Comparison of ENCODE assay signal across 22 cellular contexts in genomic region chr10:122232781-122233180, GRCh38. TPM values are rescaled to one million over a fixed set of nuclear protein-coding genes. Genes with fewer than 3 reads are reported as not detected.
DNase-seq lines count a peak whose midpoint lies in the region; ATAC-seq and TF ChIP-seq lines count a peak whose summit lies in the region.
"Had no signal": no experiment of that assay in that cellular context is flagged by ENCODE, and none has a peak within 500 bp of the region (broad histone marks: within the 10 kb centered on the region; RNA-seq: fewer than 3 reads in every experiment).

No MANE protein-coding gene starts in this region.

- no peak overlapping the region for H3K4me3 ChIP-seq in fibroblast of mammary gland (ENCODE audit: control insufficient read depth, low read depth, low read length)
- H3K4me3 ChIP-seq in psoas muscle, result no peak overlapping the region
- H3K4me3 ChIP-seq: gastroesophageal sphincter, GM12878 had no signal

- peaks cover 31% of the 10 kb centered on the region for H3K4me1 ChIP-seq in psoas muscle

- no peaks in the 10 kb centered on the region for H3K9me3 ChIP-seq in psoas muscle
- H3K9me3 ChIP-seq: gastroesophageal sphincter had no signal

- no peaks in the 10 kb centered on the region for H3K36me3 Mint-ChIP-seq in activated CD4-positive, alpha-beta T cell treated with anti-CD3 and anti-CD28 coated beads, Interleukin-2, amount 10 ng/mL, durations not matched to agents 7 days and 5 days (ENCODE audit: low read depth)
- H3K36me3 Mint-ChIP-seq in CD14-positive monocyte, result no peaks in the 10 kb centered on the region

- H3K4me3 Mint-ChIP-seq in activated CD4-positive, alpha-beta T cell treated with anti-CD3 and anti-CD28 coated beads, Interleukin-2, amount 10 ng/mL, durations not matched to agents 7 days and 5 days, result no peak overlapping the region
- H3K4me3 Mint-ChIP-seq in CD14-positive monocyte, result no peak overlapping the region
- H3K4me3 Mint-ChIP-seq: activated naive CD8-positive, alpha-beta T cell treated with anti-CD3 and anti-CD28 coated beads, Interleukin-2, amount 50 U/mL, for 24 hours; HFFc6 had no signal

- no peaks in the 10 kb centered on the region for H3K27me3 Mint-ChIP-seq in activated CD4-positive, alpha-beta T cell treated with anti-CD3 and anti-CD28 coated beads, Interleukin-2, amount 10 ng/mL, durations not matched to agents 7 days and 5 days
- peaks cover 2 to 5% (median 3%) of the 10 kb centered on the region in 3 donors for H3K27me3 Mint-ChIP-seq in CD14-positive monocyte (ENCODE audit: low read depth in 3 of 3)
- H3K27me3 Mint-ChIP-seq: activated naive CD8-positive, alpha-beta T cell treated with anti-CD3 and anti-CD28 coated beads, Interleukin-2, amount 50 U/mL, for 24 hours; progenitor cell of endocrine pancreas had no signal

- WGBS in psoas muscle, 3 donors, result 36 to 51% (median 39%) methylated on average over 3 of the region's 3 CpGs

- no peaks in the 10 kb centered on the region for H3K9me3 Mint-ChIP-seq in activated CD4-positive, alpha-beta T cell treated with anti-CD3 and anti-CD28 coated beads, Interleukin-2, amount 10 ng/mL, durations not matched to agents 7 days and 5 days
- H3K9me3 Mint-ChIP-seq in CD14-positive monocyte, result peaks cover 0 to 6% (median 0%) of the 10 kb centered on the region in 7 donors
- H3K9me3 Mint-ChIP-seq: activated naive CD8-positive, alpha-beta T cell treated with anti-CD3 and anti-CD28 coated beads, Interleukin-2, amount 50 U/mL, for 24 hours; HFFc6 had no signal

- peaks cover 6 to 68% of the 10 kb centered on the region in 2 donors for H3K36me3 ChIP-seq in psoas muscle (ENCODE audit: insufficient read depth in 1 of 2, low read depth in 1 of 2)

- peak overlapping the region; percentile 82 for H3K27ac ChIP-seq in psoas muscle
- H3K27ac ChIP-seq: C4-2B had no signal

- POLR2A ChIA-PET in activated CD4-positive, alpha-beta T cell treated with anti-CD3 and anti-CD28 coated beads, Interleukin-2, amount 10 ng/mL, durations not matched to agents 7 days and 5 days (lab: Charles Lee), result no interaction called here

- H3K4me1 Mint-ChIP-seq in activated CD4-positive, alpha-beta T cell treated with anti-CD3 and anti-CD28 coated beads, Interleukin-2, amount 10 ng/mL, durations not matched to agents 7 days and 5 days, result no peaks in the 10 kb centered on the region
- H3K4me1 Mint-ChIP-seq in CD14-positive monocyte, result no peaks in the 10 kb centered on the region
- H3K4me1 Mint-ChIP-seq: activated naive CD8-positive, alpha-beta T cell treated with anti-CD3 and anti-CD28 coated beads, Interleukin-2, amount 50 U/mL, for 24 hours had no signal

- H3K27me3 ChIP-seq in psoas muscle (ENCODE audit: insufficient read depth in 3 of 3, low read length in 2 of 3), result no peaks in the 10 kb centered on the region
- H3K27me3 ChIP-seq: gastroesophageal sphincter had no signal

- H3K27ac Mint-ChIP-seq in activated CD4-positive, alpha-beta T cell treated with anti-CD3 and anti-CD28 coated beads, Interleukin-2, amount 10 ng/mL, durations not matched to agents 7 days and 5 days, result no peak overlapping the region
- H3K27ac Mint-ChIP-seq in CD14-positive monocyte, result no peak overlapping the region
- H3K27ac Mint-ChIP-seq: activated naive CD8-positive, alpha-beta T cell treated with anti-CD3 and anti-CD28 coated beads, Interleukin-2, amount 50 U/mL, for 24 hours; HFFc6 had no signal

- DNase-seq in LHCN-M2 (ENCODE audit: low read depth) (peak; percentile 95), fibroblast of mammary gland (ENCODE audit: low read depth) (peak; percentile 60), psoas muscle (no peak), CD14-positive monocyte (ENCODE audit: low spot score) (no peak), NOMO-1 treated with dmso at 0.1 percent for 144 hours (lab: John Stamatoyannopoulos, UW; ENCODE audit: unreplicated experiment) (no peak)
- DNase-seq in activated CD4-positive, alpha-beta T cell treated with anti-CD3 and anti-CD28 coated beads, Interleukin-2, amount 10 ng/mL, durations not matched to agents 7 days and 5 days, result no peak
- DNase-seq: activated CD4-positive, alpha-beta T cell treated with anti-CD3 and anti-CD28 coated beads, Interleukin-2, amount 50 U/mL, for 4 hours; activated naive CD8-positive, alpha-beta T cell treated with anti-CD3 and anti-CD28 coated beads, Interleukin-2, amount 50 U/mL, for 24 hours; activated T-cell treated with anti-CD3 and anti-CD28 coated beads, Interleukin-2, amount 50 U/mL, for 48 hours; EL; HFFc6; islet precursor cell; KG1; NCI-H1436; NCI-H748 treated with DMSO at 0.1 percent for 48 hours; T1000 had no signal

- peak; percentile 86 for ATAC-seq in SK-N-SH treated with all-trans-retinoic acid at 6 μM for 48 hours
- peak in 1 of 4 donors; percentile 32 for ATAC-seq in psoas muscle
- no peak for ATAC-seq in GM21390 (IDR thresholded peaks at IDR 0.05; ENCODE audit: unreplicated experiment)
- ATAC-seq: activated naive CD8-positive, alpha-beta T cell treated with anti-CD3 and anti-CD28 coated beads, Interleukin-2, amount 50 U/mL, for 24 hours; gastroesophageal sphincter; GM12878 had no signal

- TF ChIP-seq CTCF in fibroblast of mammary gland (conservative IDR thresholded peaks at IDR 0.05; ENCODE audit: control insufficient read depth, insufficient read depth, low read depth, low read length) (no peak), psoas muscle (IDR thresholded peaks at IDR 0.05) (no peak), CD14-positive monocyte (IDR thresholded peaks at IDR 0.05) (no peak)

- CTCF ChIA-PET in activated CD4-positive, alpha-beta T cell treated with anti-CD3 and anti-CD28 coated beads, Interleukin-2, amount 10 ng/mL, durations not matched to agents 7 days and 5 days (lab: Charles Lee), result no interaction called here

- intact Hi-C loops in psoas muscle (cut with DNase I) (loop anchor here in 1 of 2 donors (5.0 kb wide), 1 partner anchor 90 kb away; no protein-coding TSS in a partner anchor), CD14-positive monocyte (cut with micrococcal nuclease) (no loop called here)

TF ChIP-seq in SK-N-SH treated with all-trans-retinoic acid at 6 μM for 48 hours, 23 proteins besides CTCF, POLR2A, EP300 and RAD21:
- TF ChIP-seq CSDC2 (CRISPR knock-in tag; IDR thresholded peaks at IDR 0.05), result no peak
- TF ChIP-seq TCF4 (CRISPR knock-in tag; IDR thresholded peaks at IDR 0.05; ENCODE audit: borderline replicate concordance), result no peak
- TF ChIP-seq ZNF70 (CRISPR knock-in tag; IDR thresholded peaks at IDR 0.05), result no peak
- no peak for TF ChIP-seq ZNF8 (CRISPR knock-in tag; IDR thresholded peaks at IDR 0.05)
- no peak for TF ChIP-seq SNAI2 (CRISPR knock-in tag; IDR thresholded peaks at IDR 0.05)
- no peak for TF ChIP-seq POU6F1 (CRISPR knock-in tag; IDR thresholded peaks at IDR 0.05; ENCODE audit: borderline replicate concordance, low read depth)

RNA-seq across cellular contexts. Expression of gene BTBD16, which starts 38.3 kb away (rescaled TPM):
- total RNA-seq in LHCN-M2 (2014; rRNA removed) (not detected in 2 replicates), psoas muscle (under 1 TPM in 2 of 4 donors, not detected in 2; 0.32 to 0.58 TPM)
- polyA plus RNA-seq in LHCN-M2 (2012), result not detected
- polyA plus RNA-seq in psoas muscle (under 1 TPM in 1 of 3 donors, not detected in 2; 0.14 TPM), CD14-positive monocyte (not detected)
- not detected for total RNA-seq in activated CD4-positive, alpha-beta T cell treated with anti-CD3 and anti-CD28 coated beads, Interleukin-2, amount 10 ng/mL, durations not matched to agents 7 days and 5 days
- total RNA-seq: gastroesophageal sphincter, GM12878, HFFc6, progenitor cell of endocrine pancreas had no signal

Comparison
In these comparisons a context has a peak if more than half of its experiments do, and no peak if none do; other contexts are left out.
1. DNase-seq: peak in LHCN-M2 (single experiment) and fibroblast of mammary gland (single experiment); none in psoas muscle (0 of 2), activated CD4-positive, alpha-beta T cell treated with anti-CD3 and anti-CD28 coated beads, Interleukin-2, amount 10 ng/mL, durations not matched to agents 7 days and 5 days (single experiment), CD14-positive monocyte (single experiment) and NOMO-1 treated with dmso at 0.1 percent for 144 hours (single experiment).